ENCODE assay signal across 22 cellular contexts in genomic region chr1:85836736-85837135, GRCh38.
"Had no signal": no experiment of that assay in that cellular context is flagged by ENCODE, and none has a peak within 500 bp of the region (broad histone marks: within the 10 kb centered on the region; RNA-seq: fewer than 3 reads in every experiment).

No MANE protein-coding gene starts in this region.

- H3K27me3 Mint-ChIP-seq: natural killer cell treated with Interleukin-12 subunit alpha and Interleukin-12 subunit beta and Interleukin-15 and Interleukin-18, amount 100 ng/mL, for 72 hours; stimulated activated memory B cell treated with anti-CD40 and anti-IgM and Interleukin-4, amounts not matched to agents 10 μg/mL and 1 μg/mL and 100 μg/mL, for 72 hours; stimulated activated naive CD8-positive, alpha-beta T cell treated with anti-CD3 and anti-CD28 coated beads, Interleukin-15, Interleukin-2, amounts not matched to agents 100 ng/mL and 50 ng/mL, for 24 hours had no signal

- H3K9me3 Mint-ChIP-seq: endodermal cell; stimulated activated memory B cell treated with anti-CD40 and anti-IgM and Interleukin-4, amounts not matched to agents 10 μg/mL and 1 μg/mL and 100 μg/mL, for 72 hours; stimulated activated naive CD8-positive, alpha-beta T cell treated with anti-CD3 and anti-CD28 coated beads, Interleukin-15, Interleukin-2, amounts not matched to agents 100 ng/mL and 50 ng/mL, for 24 hours had no signal

- H3K36me3 ChIP-seq: gastroesophageal sphincter, neutrophil, spleen, tibial nerve, upper lobe of right lung had no signal

- H3K27me3 ChIP-seq: gastroesophageal sphincter, neutrophil, spleen, tibial nerve, upper lobe of right lung had no signal

- H3K4me1 Mint-ChIP-seq: endodermal cell had no signal

- DNase-seq: effector CD4-positive, alpha-beta T cell; endodermal cell; glutamatergic neuron; islet precursor cell; left cardiac atrium; left ventricle myocardium superior; mesenchymal stem cell; midbrain; psoas muscle; spleen; stimulated activated CD4-positive, alpha-beta T cell treated with anti-CD3 and anti-CD28 coated beads, Interleukin-15, amount 100 ng/mL, for 24 hours; stimulated activated CD4-positive, alpha-beta T cell treated with anti-CD3 and anti-CD28 coated beads, Interleukin-1b, Interleukin-23, amount 100 ng/mL, for 48 hours; stimulated activated CD4-positive, alpha-beta T cell treated with anti-CD3 and anti-CD28 coated beads, Interleukin-4, amount 100 ng/mL, for 24 hours; upper lobe of right lung had no signal

- H3K27ac ChIP-seq: coronary artery, gastroesophageal sphincter, neutrophil, psoas muscle, spleen, tibial nerve, upper lobe of right lung had no signal

- H3K4me3 ChIP-seq: coronary artery, gastroesophageal sphincter, lung, psoas muscle, spleen, tibial nerve, upper lobe of right lung had no signal

- H3K36me3 Mint-ChIP-seq: natural killer cell treated with Interleukin-12 subunit alpha and Interleukin-12 subunit beta and Interleukin-15 and Interleukin-18, amount 100 ng/mL, for 72 hours; stimulated activated memory B cell treated with anti-CD40 and anti-IgM and Interleukin-4, amounts not matched to agents 10 μg/mL and 1 μg/mL and 100 μg/mL, for 72 hours had no signal

- H3K9me3 ChIP-seq: gastroesophageal sphincter, neutrophil, psoas muscle, spleen, tibial nerve, upper lobe of right lung had no signal

- H3K27ac Mint-ChIP-seq: endodermal cell; natural killer cell treated with Interleukin-12 subunit alpha and Interleukin-12 subunit beta and Interleukin-15 and Interleukin-18, amount 100 ng/mL, for 72 hours; stimulated activated memory B cell treated with anti-CD40 and anti-IgM and Interleukin-4, amounts not matched to agents 10 μg/mL and 1 μg/mL and 100 μg/mL, for 72 hours; stimulated activated naive CD8-positive, alpha-beta T cell treated with anti-CD3 and anti-CD28 coated beads, Interleukin-15, Interleukin-2, amounts not matched to agents 100 ng/mL and 50 ng/mL, for 24 hours had no signal

- H3K4me3 Mint-ChIP-seq: endodermal cell; natural killer cell treated with Interleukin-12 subunit alpha and Interleukin-12 subunit beta and Interleukin-15 and Interleukin-18, amount 100 ng/mL, for 72 hours; stimulated activated memory B cell treated with anti-CD40 and anti-IgM and Interleukin-4, amounts not matched to agents 10 μg/mL and 1 μg/mL and 100 μg/mL, for 72 hours; stimulated activated naive CD8-positive, alpha-beta T cell treated with anti-CD3 and anti-CD28 coated beads, Interleukin-15, Interleukin-2, amounts not matched to agents 100 ng/mL and 50 ng/mL, for 24 hours had no signal

- H3K4me1 ChIP-seq: gastroesophageal sphincter, psoas muscle, spleen, upper lobe of right lung had no signal
